ENCODE assay signal across 1 cellular context in the genomic region with DNA sequence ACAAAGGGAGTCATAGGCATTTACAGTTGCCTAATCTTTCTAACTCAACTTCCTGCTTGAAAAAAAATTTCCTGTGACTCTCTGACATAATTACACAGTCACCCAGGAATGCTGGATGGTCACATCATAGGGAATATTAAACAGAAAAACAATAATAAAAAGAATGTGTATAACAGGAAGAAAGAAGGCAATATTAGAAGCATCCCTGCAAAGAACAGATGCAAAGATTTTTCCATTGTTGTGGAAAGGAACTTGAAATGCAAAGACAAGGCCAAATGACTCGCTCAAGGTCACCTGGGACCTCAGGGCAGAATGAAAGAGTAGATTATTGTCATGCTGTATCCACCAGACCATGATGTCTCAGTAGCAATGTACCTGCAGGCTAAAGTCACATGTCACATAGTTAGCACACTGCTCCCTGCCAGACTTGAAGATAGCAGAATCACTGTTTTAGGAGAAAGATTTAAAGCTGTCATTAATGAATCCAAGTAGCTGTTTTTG.
TF ChIP-seq lines count a peak whose summit lies in the region.

No MANE protein-coding gene starts in this region.

TF ChIP-seq in neural cell, 6 proteins besides CTCF, POLR2A, EP300 and RAD21 (continued from another document):
- TF ChIP-seq, protein P1, sequence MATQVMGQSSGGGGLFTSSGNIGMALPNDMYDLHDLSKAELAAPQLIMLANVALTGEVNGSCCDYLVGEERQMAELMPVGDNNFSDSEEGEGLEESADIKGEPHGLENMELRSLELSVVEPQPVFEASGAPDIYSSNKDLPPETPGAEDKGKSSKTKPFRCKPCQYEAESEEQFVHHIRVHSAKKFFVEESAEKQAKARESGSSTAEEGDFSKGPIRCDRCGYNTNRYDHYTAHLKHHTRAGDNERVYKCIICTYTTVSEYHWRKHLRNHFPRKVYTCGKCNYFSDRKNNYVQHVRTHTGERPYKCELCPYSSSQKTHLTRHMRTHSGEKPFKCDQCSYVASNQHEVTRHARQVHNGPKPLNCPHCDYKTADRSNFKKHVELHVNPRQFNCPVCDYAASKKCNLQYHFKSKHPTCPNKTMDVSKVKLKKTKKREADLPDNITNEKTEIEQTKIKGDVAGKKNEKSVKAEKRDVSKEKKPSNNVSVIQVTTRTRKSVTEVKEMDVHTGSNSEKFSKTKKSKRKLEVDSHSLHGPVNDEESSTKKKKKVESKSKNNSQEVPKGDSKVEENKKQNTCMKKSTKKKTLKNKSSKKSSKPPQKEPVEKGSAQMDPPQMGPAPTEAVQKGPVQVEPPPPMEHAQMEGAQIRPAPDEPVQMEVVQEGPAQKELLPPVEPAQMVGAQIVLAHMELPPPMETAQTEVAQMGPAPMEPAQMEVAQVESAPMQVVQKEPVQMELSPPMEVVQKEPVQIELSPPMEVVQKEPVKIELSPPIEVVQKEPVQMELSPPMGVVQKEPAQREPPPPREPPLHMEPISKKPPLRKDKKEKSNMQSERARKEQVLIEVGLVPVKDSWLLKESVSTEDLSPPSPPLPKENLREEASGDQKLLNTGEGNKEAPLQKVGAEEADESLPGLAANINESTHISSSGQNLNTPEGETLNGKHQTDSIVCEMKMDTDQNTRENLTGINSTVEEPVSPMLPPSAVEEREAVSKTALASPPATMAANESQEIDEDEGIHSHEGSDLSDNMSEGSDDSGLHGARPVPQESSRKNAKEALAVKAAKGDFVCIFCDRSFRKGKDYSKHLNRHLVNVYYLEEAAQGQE (IDR thresholded peaks at IDR 0.05; ENCODE audit: borderline replicate concordance), result no peak
- TF ChIP-seq TAF1 (IDR thresholded peaks at IDR 0.05; ENCODE audit: low read depth) (no peak), POLR2AphosphoS5 (IDR thresholded peaks at IDR 0.05) (no peak), SMC3 (conservative IDR thresholded peaks at IDR 0.05; ENCODE audit: poor library complexity) (no peak), EZH2 (IDR thresholded peaks at IDR 0.05; ENCODE audit: borderline replicate concordance, insufficient read depth, low read length, poor library complexity, severe bottlenecking) (no peak)
